Comparison of ENCODE assay signal across 8 cellular contexts in the genomic region with DNA sequence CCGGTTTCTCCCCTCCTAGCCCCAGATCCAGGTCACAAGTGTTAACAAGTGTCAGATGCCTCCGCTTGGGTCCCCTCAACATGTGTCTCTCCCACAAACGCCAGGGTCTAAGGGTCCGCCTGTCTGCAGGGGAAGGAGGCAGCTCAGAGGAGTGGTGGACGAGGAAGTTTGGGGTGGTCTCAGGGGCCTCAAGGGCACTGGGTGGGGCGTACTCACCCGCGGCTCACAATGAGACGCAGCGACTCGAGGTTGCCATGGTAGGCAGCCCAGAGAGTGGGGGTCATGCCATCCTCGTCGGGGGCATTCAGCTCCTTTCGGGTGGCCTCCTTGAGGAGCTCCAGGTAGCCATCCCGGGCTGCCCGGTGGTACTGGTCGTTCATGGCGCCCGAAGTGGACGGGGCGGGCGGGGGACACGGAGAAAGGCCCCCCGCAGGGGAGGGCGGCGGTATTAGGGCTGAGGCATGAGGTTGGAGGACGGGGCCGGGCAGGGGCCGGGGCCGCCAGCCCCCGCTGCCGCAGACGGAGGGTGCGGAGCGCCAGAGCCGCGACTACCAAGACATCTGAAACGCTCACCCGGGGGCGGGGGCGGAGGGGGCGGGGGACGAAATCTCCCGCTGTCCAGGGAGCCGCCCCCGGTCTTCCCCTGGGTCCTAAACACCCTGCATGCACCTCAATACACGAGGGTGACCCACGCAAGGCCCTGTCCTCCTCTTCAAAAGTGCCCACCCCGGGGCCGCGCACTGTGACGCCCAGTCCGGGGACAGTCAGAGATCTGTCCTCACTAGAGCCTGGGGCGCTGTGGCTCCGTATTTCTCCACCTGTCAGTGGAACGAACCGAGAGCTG. TPM values are rescaled to one million over a fixed set of nuclear protein-coding genes. Genes with fewer than 3 reads are reported as not detected.
DNase-seq lines count a peak whose midpoint lies in the region; TF ChIP-seq lines count a peak whose summit lies in the region.

USH1G (minus strand) TSS at position 562 of the 844 bp plus-strand sequence; CDS start at position 380, 182 bp downstream.

- intact Hi-C loops in CD14-positive monocyte (cut with micrococcal nuclease) = no loop called here

- no peak for TF ChIP-seq EP300 in Ishikawa (IDR thresholded peaks at IDR 0.05; ENCODE audit: borderline replicate concordance)

- H3K27ac Mint-ChIP-seq in CD14-positive monocyte (peak within 1 kb of the TSS in 2 of 7 donors; percentile 55 to 64), chondrocyte (ENCODE audit: unreplicated experiment) (no peak within 1 kb of the TSS), mesothelial cell of epicardium (no peak within 1 kb of the TSS), HFFc6 (no peak within 1 kb of the TSS)

- peaks cover 0 to 10% (median 0%) of the 10 kb centered on the region in 7 donors for H3K9me3 Mint-ChIP-seq in CD14-positive monocyte
- H3K9me3 Mint-ChIP-seq in chondrocyte (ENCODE audit: low read depth) = no peaks in the 10 kb centered on the region
- H3K9me3 Mint-ChIP-seq in mesothelial cell of epicardium = no peaks in the 10 kb centered on the region
- no peaks in the 10 kb centered on the region for H3K9me3 Mint-ChIP-seq in HFFc6

- peaks cover 62 to 81% (median 68%) of the 10 kb centered on the region in 3 donors for H3K27me3 Mint-ChIP-seq in CD14-positive monocyte (ENCODE audit: low read depth in 3 of 3)
- peaks cover 43% of the 10 kb centered on the region for H3K27me3 Mint-ChIP-seq in chondrocyte (ENCODE audit: low read depth)
- H3K27me3 Mint-ChIP-seq in mesothelial cell of epicardium (ENCODE audit: low read depth) = peaks cover 54% of the 10 kb centered on the region
- H3K27me3 Mint-ChIP-seq in HFFc6 (ENCODE audit: insufficient read depth) = peaks cover 36% of the 10 kb centered on the region

- no peak for TF ChIP-seq CTCF in CD14-positive monocyte (IDR thresholded peaks at IDR 0.05)
- no peak for TF ChIP-seq CTCF in chondrocyte (IDR thresholded peaks at IDR 0.05)
- no peak for TF ChIP-seq CTCF in mesothelial cell of epicardium (IDR thresholded peaks at IDR 0.05; ENCODE audit: unreplicated experiment)
- no peak for TF ChIP-seq CTCF in HFFc6 (IDR thresholded peaks at IDR 0.05)

- no peaks in the 10 kb centered on the region for H3K36me3 Mint-ChIP-seq in CD14-positive monocyte
- H3K36me3 Mint-ChIP-seq in chondrocyte (ENCODE audit: low read depth) = no peaks in the 10 kb centered on the region
- H3K36me3 Mint-ChIP-seq in mesothelial cell of epicardium = no peaks in the 10 kb centered on the region
- H3K36me3 Mint-ChIP-seq in HFFc6 (ENCODE audit: low read depth) = no peaks in the 10 kb centered on the region

- H3K4me1 Mint-ChIP-seq in CD14-positive monocyte (peaks cover 38% of the 10 kb centered on the region), chondrocyte (ENCODE audit: low read depth) (no peaks in the 10 kb centered on the region), mesothelial cell of epicardium (peaks cover 27% of the 10 kb centered on the region), HFFc6 (ENCODE audit: low read depth) (no peaks in the 10 kb centered on the region)

- DNase-seq in CD14-positive monocyte (ENCODE audit: low spot score) = no peak
- no peak for DNase-seq in chondrocyte (ENCODE audit: low spot score)
- no peak for DNase-seq in mesothelial cell of epicardium (ENCODE audit: low spot score in 2 of 2, unreplicated experiment in 2 of 2)
- no peak for DNase-seq in T-helper 1 cell
- no peak for DNase-seq in OCI-M2 (lab: John Stamatoyannopoulos, UW; ENCODE audit: unreplicated experiment)
- no peak for DNase-seq in COLO668 (lab: John Stamatoyannopoulos, UW; ENCODE audit: unreplicated experiment)
- no peak for DNase-seq in HFFc6

- H3K4me3 Mint-ChIP-seq in CD14-positive monocyte (peak within 1 kb of the TSS; percentile 71 to 84), chondrocyte (ENCODE audit: unreplicated experiment) (peak within 1 kb of the TSS; percentile 41), mesothelial cell of epicardium (peak within 1 kb of the TSS; percentile 67), HFFc6 (no peak within 1 kb of the TSS)

- TF ChIP-seq RAD21 in Ishikawa (IDR thresholded peaks at IDR 0.05; ENCODE audit: low read depth) = no peak

TF ChIP-seq in Ishikawa, 13 proteins besides CTCF, POLR2A, EP300 and RAD21:
- TF ChIP-seq YY1 (IDR thresholded peaks at IDR 0.05; ENCODE audit: low read depth) (0 out of 2 replicates have a peak, but pooled peaks have one; percentile 28), TEAD4 (IDR thresholded peaks at IDR 0.05) (no peak), EGR1 (IDR thresholded peaks at IDR 0.05) (peak; percentile 83), TAF1 (IDR thresholded peaks at IDR 0.05; ENCODE audit: low read depth) (peak; percentile 26; the same call in 1 of the 2 replicates)

RNA-seq across cellular contexts. Expression of gene USH1G, which starts in this region (rescaled TPM):
- polyA plus RNA-seq in CD14-positive monocyte = not detected
- not detected in 3 replicates for total RNA-seq in chondrocyte
- 3.1 to 3.9 TPM (median 3.9 TPM) in 3 replicates for total RNA-seq in mesothelial cell of epicardium
- total RNA-seq in HFFc6 (2021; fragmentation: NEBNext Ultra II Directional; extraction: Animal tissue kit (Norgen Biotek cat#: 25700)) = not detected
